8 cellular contexts compared by ENCODE assay signal in genomic region chr20:28602401-28603217, GRCh38.
DNase-seq lines count a peak whose midpoint lies in the region; ATAC-seq, FAIRE-seq and TF ChIP-seq lines count a peak whose summit lies in the region.
"Not testable (repeated sequence)": the region's sequence is repeated elsewhere in the genome, so short reads cannot be mapped to it uniquely, and the experiment has no call there.

No MANE protein-coding gene starts in this region.

- not testable (repeated sequence) for H3K4me1 ChIP-seq in body of pancreas, heart left ventricle, pancreas

- peak overlapping the region; percentile 85 for H3K27ac Mint-ChIP-seq in stimulated activated naive B cell treated with anti-CD40 and anti-IgM and Interleukin-4, amounts not matched to agents 10 μg/mL and 1 μg/mL and 100 μg/mL, for 72 hours

- DNase-seq in EH (ENCODE audit: low read depth) (peak; percentile 94), body of pancreas (peak; percentile 73 to 93 (median 84)), heart left ventricle (peak; percentile 86 to 91 (median 88)), pancreas (peak; percentile 63 to 88 (median 79))
- peak; percentile 89 for DNase-seq in stimulated activated naive B cell treated with anti-CD40 and anti-IgM and Interleukin-4, amounts not matched to agents 10 μg/mL and 1 μg/mL and 100 μg/mL, for 72 hours

- H3K27me3 Mint-ChIP-seq in stimulated activated naive B cell treated with anti-CD40 and anti-IgM and Interleukin-4, amounts not matched to agents 10 μg/mL and 1 μg/mL and 100 μg/mL, for 72 hours = not testable (repeated sequence)

- peaks cover 9 to 11% of the 10 kb centered on the region in 2 donors for H3K9me3 Mint-ChIP-seq in stimulated activated naive B cell treated with anti-CD40 and anti-IgM and Interleukin-4, amounts not matched to agents 10 μg/mL and 1 μg/mL and 100 μg/mL, for 72 hours

- TF ChIP-seq CTCF in body of pancreas (IDR thresholded peaks at IDR 0.05) (peak in 6 of 7 experiments; percentile 38 to 62 (median 52)), heart left ventricle (IDR thresholded peaks at IDR 0.05) (peak; percentile 50 to 86 (median 74)), pancreas (IDR thresholded peaks at IDR 0.05) (peak in 3 of 4 donors; percentile 17 to 49 (median 27))

- peak overlapping the region; percentile 93 to 99 for H3K4me3 Mint-ChIP-seq in stimulated activated naive B cell treated with anti-CD40 and anti-IgM and Interleukin-4, amounts not matched to agents 10 μg/mL and 1 μg/mL and 100 μg/mL, for 72 hours

- 2 to 4% methylated on average over 43 to 55 of the region's 71 CpGs for WGBS in body of pancreas, 2 donors
- 1 to 17% (median 6%) methylated on average over 32 to 71 of the region's 71 CpGs for WGBS in heart left ventricle, 4 donors
- 4 to 11% methylated on average over 69 to 71 of the region's 71 CpGs for WGBS in pancreas, 2 donors

- peaks cover 13 to 29% of the 10 kb centered on the region in 2 donors for H3K4me1 Mint-ChIP-seq in stimulated activated naive B cell treated with anti-CD40 and anti-IgM and Interleukin-4, amounts not matched to agents 10 μg/mL and 1 μg/mL and 100 μg/mL, for 72 hours

- H3K4me3 ChIP-seq in body of pancreas = peak overlapping the region; percentile 47 to 81
- peak overlapping the region; percentile 47 to 93 (median 72) for H3K4me3 ChIP-seq in heart left ventricle
- H3K4me3 ChIP-seq in pancreas = peak overlapping the region; percentile 34 to 51 (median 44)

- H3K36me3 Mint-ChIP-seq in stimulated activated naive B cell treated with anti-CD40 and anti-IgM and Interleukin-4, amounts not matched to agents 10 μg/mL and 1 μg/mL and 100 μg/mL, for 72 hours = not testable (repeated sequence)

- H3K27ac ChIP-seq in body of pancreas (peak overlapping the region in 3 of 4 donors; percentile 51 to 85 (median 69)), heart left ventricle (peak overlapping the region; percentile 47 to 88 (median 81)), pancreas (peak overlapping the region in 2 of 4 donors; percentile 50 to 57)

- H3K36me3 ChIP-seq in body of pancreas (replicated peaks in 1 of 2; ENCODE audit: insufficient read depth in 1 of 2, low read depth in 2 of 2); heart left ventricle; pancreas: not testable (repeated sequence)

- not testable (repeated sequence) for FAIRE-seq in pancreas (lab: Jason Lieb, UNC)

- peak in 2 of 3 donors; percentile 62 to 68 for TF ChIP-seq POLR2A in body of pancreas (IDR thresholded peaks at IDR 0.05)
- not testable (repeated sequence) for TF ChIP-seq POLR2A in heart left ventricle (IDR thresholded peaks at IDR 0.05)

- peak; percentile 99 for ATAC-seq in GM21447 (IDR thresholded peaks at IDR 0.05; ENCODE audit: unreplicated experiment)
- peak; percentile 99 for ATAC-seq in HG03520 (IDR thresholded peaks at IDR 0.05; ENCODE audit: unreplicated experiment)
- peak; percentile 96 to 97 for ATAC-seq in activated CD4-positive, CD25-positive, alpha-beta regulatory T cell treated with anti-CD3 and anti-CD28 coated beads, Interleukin-2, amount 50 U/mL, for 24 hours
- ATAC-seq in body of pancreas = peak; percentile 100
- peak; percentile 99 to 100 (median 100) for ATAC-seq in heart left ventricle
- peak; percentile 99 to 100 (median 100) for ATAC-seq in pancreas
- ATAC-seq in stimulated activated naive B cell treated with anti-CD40 and anti-IgM and Interleukin-4, amounts not matched to agents 10 μg/mL and 1 μg/mL and 100 μg/mL, for 72 hours (replicated peaks) = peak; percentile 96 to 98

- intact Hi-C loops in body of pancreas (cut with DNase I); heart left ventricle (cut with DNase I); pancreas (cut with DNase I): not testable (repeated sequence)

- H3K9me3 ChIP-seq in body of pancreas, heart left ventricle, pancreas: not testable (repeated sequence)

- H3K27me3 ChIP-seq in body of pancreas, heart left ventricle, pancreas: not testable (repeated sequence)
